Comparison of ENCODE assay signal across 1 cellular context in the genomic region with DNA sequence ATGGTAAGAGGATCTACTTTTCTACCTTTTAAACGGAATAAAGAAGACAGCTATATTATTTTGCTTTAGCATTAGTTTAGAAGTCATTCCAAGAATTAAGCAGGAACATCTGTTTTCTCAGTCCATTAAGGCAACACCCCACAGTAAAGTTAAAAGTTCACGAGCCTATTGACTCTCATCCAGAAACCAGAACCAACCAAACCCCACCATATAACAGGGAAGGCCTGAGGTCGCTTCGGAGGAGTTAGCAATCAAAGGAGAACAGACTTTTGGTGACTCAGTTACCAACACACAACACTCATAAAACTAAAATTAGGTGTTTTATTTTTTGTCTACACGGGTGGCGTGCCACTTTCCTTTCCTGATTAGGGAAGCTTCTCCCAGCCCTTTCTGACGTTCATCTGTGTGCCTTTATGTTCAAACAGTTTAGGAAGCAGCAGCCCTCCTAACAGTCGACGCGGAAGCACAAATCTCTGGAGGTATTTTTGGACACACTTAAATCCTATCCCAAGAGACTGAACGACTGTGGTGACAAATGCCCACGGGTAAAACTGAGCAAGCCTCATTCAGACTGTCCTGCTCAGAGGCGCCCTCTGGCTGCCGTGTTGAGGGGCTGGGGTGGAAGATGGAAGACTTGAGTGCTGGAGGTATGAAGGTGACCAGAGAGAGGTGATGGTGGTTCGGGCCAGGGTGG.
TF ChIP-seq lines count a peak whose summit lies in the region.

No MANE protein-coding gene starts in this region.

TF ChIP-seq in SK-N-SH treated with all-trans-retinoic acid at 6 μM for 48 hours, 23 proteins besides CTCF, POLR2A, EP300 and RAD21 (continued from another document):
- TF ChIP-seq, protein P1, sequence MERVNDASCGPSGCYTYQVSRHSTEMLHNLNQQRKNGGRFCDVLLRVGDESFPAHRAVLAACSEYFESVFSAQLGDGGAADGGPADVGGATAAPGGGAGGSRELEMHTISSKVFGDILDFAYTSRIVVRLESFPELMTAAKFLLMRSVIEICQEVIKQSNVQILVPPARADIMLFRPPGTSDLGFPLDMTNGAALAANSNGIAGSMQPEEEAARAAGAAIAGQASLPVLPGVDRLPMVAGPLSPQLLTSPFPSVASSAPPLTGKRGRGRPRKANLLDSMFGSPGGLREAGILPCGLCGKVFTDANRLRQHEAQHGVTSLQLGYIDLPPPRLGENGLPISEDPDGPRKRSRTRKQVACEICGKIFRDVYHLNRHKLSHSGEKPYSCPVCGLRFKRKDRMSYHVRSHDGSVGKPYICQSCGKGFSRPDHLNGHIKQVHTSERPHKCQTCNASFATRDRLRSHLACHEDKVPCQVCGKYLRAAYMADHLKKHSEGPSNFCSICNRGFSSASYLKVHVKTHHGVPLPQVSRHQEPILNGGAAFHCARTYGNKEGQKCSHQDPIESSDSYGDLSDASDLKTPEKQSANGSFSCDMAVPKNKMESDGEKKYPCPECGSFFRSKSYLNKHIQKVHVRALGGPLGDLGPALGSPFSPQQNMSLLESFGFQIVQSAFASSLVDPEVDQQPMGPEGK (CRISPR knock-in tag; IDR thresholded peaks at IDR 0.05; ENCODE audit: borderline replicate concordance): no peak
